ENCODE assay signal across 30 cellular contexts in genomic region chr5:134440185-134440755, GRCh38. TPM values are rescaled to one million over a fixed set of nuclear protein-coding genes. Genes with fewer than 3 reads are reported as not detected.
A peak's percentile ranks its signal among the peaks of the same experiment; 100 is the strongest.
DNase-seq lines count a peak whose midpoint lies in the region; ATAC-seq and TF ChIP-seq lines count a peak whose summit lies in the region.
"Had no signal": no experiment of that assay in that cellular context is flagged by ENCODE, and none has a peak within 500 bp of the region (broad histone marks: within the 10 kb centered on the region; RNA-seq: fewer than 3 reads in every experiment).

No MANE protein-coding gene starts in this region.

- TF ChIP-seq CTCF in MCF 10A (IDR thresholded peaks at IDR 0.05; ENCODE audit: unreplicated experiment): no peak
- no peak for TF ChIP-seq CTCF in breast epithelium (IDR thresholded peaks at IDR 0.05)
- no peak for TF ChIP-seq CTCF in WTC11 (IDR thresholded peaks at IDR 0.05)
- no peak for TF ChIP-seq CTCF in fibroblast of the aortic adventitia (IDR thresholded peaks at IDR 0.05; ENCODE audit: insufficient read depth, low read length)

- intact Hi-C loops in MCF 10A (cut with micrococcal nuclease) (no loop called here), breast epithelium (cut with DNase I; ENCODE audit: low total_unique reads) (no loop called here)

- H3K36me3 Mint-ChIP-seq in MCF 10A (ENCODE audit: insufficient read depth, unreplicated experiment) (no peaks in the 10 kb centered on the region), WTC11 (peaks cover 36% of the 10 kb centered on the region)
- H3K36me3 Mint-ChIP-seq: activated naive CD8-positive, alpha-beta T cell treated with anti-CD3 and anti-CD28 coated beads, Interleukin-2, amount 10 ng/mL, durations not matched to agents 7 days and 5 days had no signal

- POLR2A ChIA-PET in MCF 10A (lab: Yijun Ruan, JAX): interaction anchor here (0.9 to 8.7 kb wide), 13 partner anchors 8 to 85 kb away, joined by 3 to 321 read pairs (median 9); partner anchors contain the start of genes CDKL3, CDKN2AIPNL, JADE2 and UBE2B
- POLR2A ChIA-PET in WTC11 (lab: Charles Lee): no interaction called here

- TF ChIP-seq POLR2A in breast epithelium (IDR thresholded peaks at IDR 0.05): no peak

- H3K4me1 Mint-ChIP-seq in MCF 10A (ENCODE audit: insufficient read depth, unreplicated experiment) (peaks cover 54% of the 10 kb centered on the region), WTC11 (peaks cover 28% of the 10 kb centered on the region)
- H3K4me1 Mint-ChIP-seq: central memory CD8-positive, alpha-beta T cell had no signal

- ATAC-seq in WTC11: no peak
- ATAC-seq: gastroesophageal sphincter, GM23338 had no signal

- BruUV-seq in MCF 10A (replicated peaks; lab: Mats Ljungman, UMichigan): no TSS peak

- DNase-seq in MCF 10A (ENCODE audit: unreplicated experiment) (peak; percentile 63), breast epithelium (ENCODE audit: low spot score in 2 of 2) (no peak), WTC11 (ENCODE audit: low spot score) (no peak), fibroblast of the aortic adventitia (ENCODE audit: low read depth) (peak; percentile 18), hypothalamus (lab: John Stamatoyannopoulos, UW) (no peak), NCI-H2107 treated with DMSO at 0.1 percent for 48 hours (lab: John Stamatoyannopoulos, UW; ENCODE audit: unreplicated experiment) (no peak), foreskin melanocyte (no peak), GF-D8 (lab: John Stamatoyannopoulos, UW) (no peak)
- DNase-seq: activated B cell treated with CpG ODN at 0.5 μM for 24 hours; activated CD4-positive, alpha-beta T cell treated with anti-CD3 and anti-CD28 coated beads, Interleukin-2, amount 50 U/mL, for 1 hour; activated gamma-delta T cell; activated naive CD8-positive, alpha-beta T cell treated with anti-CD3 and anti-CD28 coated beads, Interleukin-2, amount 10 ng/mL, durations not matched to agents 7 days and 5 days; activated T-cell treated with anti-CD3 and anti-CD28 coated beads, Interleukin-2, amount 50 U/mL, for 24 hours; DND-41; KG1; lower lobe of right lung; MM.1S; NCI-H1417 treated with DMSO at 0.1 percent for 48 hours; NCI-H2029 treated with DMSO at 0.1 percent for 48 hours; NCI-H345; NCI-H774; stimulated activated CD4-positive, alpha-beta T cell treated with anti-CD3 and anti-CD28 coated beads, Interleukin-4, amount 100 ng/mL, for 4 hours; upper lobe of left lung had no signal

- no peak overlapping the region for H3K4me3 Mint-ChIP-seq in MCF 10A (ENCODE audit: unreplicated experiment)
- no peak overlapping the region for H3K4me3 Mint-ChIP-seq in WTC11
- H3K4me3 Mint-ChIP-seq: activated B cell treated with CpG ODN at 0.5 μM for 24 hours; activated naive CD8-positive, alpha-beta T cell treated with anti-CD3 and anti-CD28 coated beads, Interleukin-2, amount 10 ng/mL, durations not matched to agents 7 days and 5 days; activated T-cell treated with anti-CD3 and anti-CD28 coated beads, Interleukin-2, amount 50 U/mL, for 24 hours; central memory CD8-positive, alpha-beta T cell; GM23338; nephron had no signal

- H3K27ac ChIP-seq in breast epithelium: no peak overlapping the region
- H3K27ac ChIP-seq: C4-2B, SJSA1 had no signal

- peaks cover 13 to 29% of the 10 kb centered on the region in 2 donors for H3K4me1 ChIP-seq in breast epithelium

- H3K9me3 Mint-ChIP-seq in MCF 10A (ENCODE audit: unreplicated experiment) (no peaks in the 10 kb centered on the region), WTC11 (peaks cover 14% of the 10 kb centered on the region)
- H3K9me3 Mint-ChIP-seq: activated B cell treated with CpG ODN at 0.5 μM for 24 hours; activated naive CD8-positive, alpha-beta T cell treated with anti-CD3 and anti-CD28 coated beads, Interleukin-2, amount 10 ng/mL, durations not matched to agents 7 days and 5 days; activated T-cell treated with anti-CD3 and anti-CD28 coated beads, Interleukin-2, amount 50 U/mL, for 24 hours; central memory CD8-positive, alpha-beta T cell; GM23338; nephron had no signal

- no peaks in the 10 kb centered on the region for H3K27me3 Mint-ChIP-seq in MCF 10A (ENCODE audit: insufficient read depth, unreplicated experiment)
- H3K27me3 Mint-ChIP-seq in WTC11 (ENCODE audit: low read depth): no peaks in the 10 kb centered on the region
- H3K27me3 Mint-ChIP-seq: activated B cell treated with CpG ODN at 0.5 μM for 24 hours; activated T-cell treated with anti-CD3 and anti-CD28 coated beads, Interleukin-2, amount 50 U/mL, for 24 hours; central memory CD8-positive, alpha-beta T cell had no signal

- H3K9me3 ChIP-seq in breast epithelium: no peaks in the 10 kb centered on the region
- H3K9me3 ChIP-seq: esophagus muscularis mucosa, gastroesophageal sphincter, lower lobe of right lung, SJSA1, upper lobe of left lung had no signal

- peak overlapping the region; percentile 61 for H3K27ac Mint-ChIP-seq in MCF 10A (ENCODE audit: low read depth, unreplicated experiment)
- peak overlapping the region; percentile 94 for H3K27ac Mint-ChIP-seq in WTC11
- H3K27ac Mint-ChIP-seq: activated B cell treated with CpG ODN at 0.5 μM for 24 hours; activated naive CD8-positive, alpha-beta T cell treated with anti-CD3 and anti-CD28 coated beads, Interleukin-2, amount 10 ng/mL, durations not matched to agents 7 days and 5 days; activated T-cell treated with anti-CD3 and anti-CD28 coated beads, Interleukin-2, amount 50 U/mL, for 24 hours had no signal

- CTCF ChIA-PET in MCF 10A (lab: Yijun Ruan, JAX): interaction anchor here (0.7 to 6.9 kb wide), 8 partner anchors 17 to 71 kb away, joined by 3 to 86 read pairs (median 5); partner anchors contain the start of gene CDKN2AIPNL
- CTCF ChIA-PET in WTC11 (lab: Charles Lee): no interaction called here

- H3K36me3 ChIP-seq in breast epithelium: no peaks in the 10 kb centered on the region
- H3K36me3 ChIP-seq: esophagus muscularis mucosa, gastroesophageal sphincter, lower lobe of right lung, SJSA1, upper lobe of left lung had no signal

- H3K4me3 ChIP-seq in breast epithelium: no peak overlapping the region
- H3K4me3 ChIP-seq in fibroblast of the aortic adventitia (ENCODE audit: low read depth, low read length): no peak overlapping the region
- H3K4me3 ChIP-seq: esophagus muscularis mucosa, gastroesophageal sphincter, GM23338, lower lobe of right lung, SJSA1, upper lobe of left lung had no signal

- H3K27me3 ChIP-seq in breast epithelium: no peaks in the 10 kb centered on the region
- H3K27me3 ChIP-seq: esophagus muscularis mucosa, gastroesophageal sphincter, SJSA1, upper lobe of left lung had no signal

TF ChIP-seq in WTC11, 78 proteins besides CTCF, POLR2A, EP300 and RAD21 (continues in another document):
- TF ChIP-seq, protein P1, sequence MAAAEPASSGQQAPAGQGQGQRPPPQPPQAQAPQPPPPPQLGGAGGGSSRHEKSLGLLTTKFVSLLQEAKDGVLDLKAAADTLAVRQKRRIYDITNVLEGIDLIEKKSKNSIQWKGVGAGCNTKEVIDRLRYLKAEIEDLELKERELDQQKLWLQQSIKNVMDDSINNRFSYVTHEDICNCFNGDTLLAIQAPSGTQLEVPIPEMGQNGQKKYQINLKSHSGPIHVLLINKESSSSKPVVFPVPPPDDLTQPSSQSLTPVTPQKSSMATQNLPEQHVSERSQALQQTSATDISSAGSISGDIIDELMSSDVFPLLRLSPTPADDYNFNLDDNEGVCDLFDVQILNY (CRISPR knock-in tag; IDR thresholded peaks at IDR 0.05): no peak
- TF ChIP-seq CDX4 (CRISPR knock-in tag; IDR thresholded peaks at IDR 0.05; ENCODE audit: borderline replicate concordance): no peak
- TF ChIP-seq CREB1 (CRISPR knock-in tag; IDR thresholded peaks at IDR 0.05): no peak
- TF ChIP-seq EMX1 (CRISPR knock-in tag; IDR thresholded peaks at IDR 0.05): no peak
- TF ChIP-seq ZNF532 (CRISPR knock-in tag; IDR thresholded peaks at IDR 0.05; ENCODE audit: borderline replicate concordance): no peak

RNA-seq across cellular contexts. Expression of gene CDKN2AIPNL, which starts 28.6 kb away (rescaled TPM):
- total RNA-seq in MCF 10A (2022) (75.1 and 82.4 TPM in 2 replicates), breast epithelium (10 to 100 TPM; 16.2 to 20.8 (median 19.7) TPM), WTC11 (2021) (54.3 to 60.7 TPM (median 59.8 TPM) in 3 replicates), fibroblast of the aortic adventitia (ENCODE audit: low replicate concordance) (6.5 and 36.3 TPM in 2 replicates)

Comparison
In these comparisons a context has a peak if more than half of its experiments do, and no peak if none do; other contexts are left out.
1. DNase-seq: peak in MCF 10A (single experiment) and fibroblast of the aortic adventitia (single experiment); none in breast epithelium (0 of 2), WTC11 (single experiment), hypothalamus (0 of 51), NCI-H2107 treated with DMSO at 0.1 percent for 48 hours (single experiment), foreskin melanocyte (single experiment) and GF-D8 (single experiment).